26 cellular contexts compared by ENCODE assay signal in the genomic region with DNA sequence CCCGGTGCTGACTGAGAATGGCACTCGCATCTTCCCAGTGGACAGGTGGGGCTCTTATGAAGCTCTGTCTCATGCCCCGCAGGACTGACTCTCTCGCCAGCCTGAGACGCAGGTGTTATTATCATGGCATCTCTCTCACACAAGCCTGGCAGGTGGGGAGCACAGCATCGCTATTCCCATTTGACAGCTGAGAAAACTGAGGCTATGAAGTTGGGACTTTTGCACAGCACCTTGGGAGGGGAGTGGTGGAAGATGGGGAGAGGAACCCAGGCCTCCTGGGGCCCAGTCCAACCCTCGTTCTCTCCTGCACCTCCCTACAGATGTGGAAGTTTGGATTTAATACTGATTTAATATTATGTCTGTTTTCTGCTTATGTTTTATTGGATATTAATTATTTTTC. TPM values are rescaled to one million over a fixed set of nuclear protein-coding genes. Genes with fewer than 3 reads are reported as not detected.
"Had no signal": no experiment of that assay in that cellular context is flagged by ENCODE, and none has a peak within 500 bp of the region (broad histone marks: within the 10 kb centered on the region; RNA-seq: fewer than 3 reads in every experiment).

No MANE protein-coding gene starts in this region.

- H3K9me2 ChIP-seq: SK-N-SH had no signal

- H3K27ac ChIP-seq: ascending aorta, RWPE1, SJCRH30 had no signal

- H3K4me3 Mint-ChIP-seq: activated CD8-positive, alpha-beta T cell treated with anti-CD3 and anti-CD28 coated beads, Interleukin-2, amount 10 ng/mL, durations not matched to agents 7 days and 5 days; activated naive CD8-positive, alpha-beta T cell treated with anti-CD3 and anti-CD28 coated beads, Interleukin-2, amount 50 U/mL, for 24 hours had no signal

- H3K27me3 ChIP-seq: ascending aorta, body of pancreas had no signal

- H3K36me3 ChIP-seq: ascending aorta, SJCRH30 had no signal

- H3K4me3 ChIP-seq: ascending aorta, body of pancreas, SJCRH30 had no signal

- H3K27ac Mint-ChIP-seq: activated CD8-positive, alpha-beta T cell treated with anti-CD3 and anti-CD28 coated beads, Interleukin-2, amount 10 ng/mL, durations not matched to agents 7 days and 5 days; activated naive CD4-positive, alpha-beta T cell treated with anti-CD3 and anti-CD28 coated beads, Interleukin-2, amount 50 U/mL, for 72 hours; activated naive CD8-positive, alpha-beta T cell treated with anti-CD3 and anti-CD28 coated beads, Interleukin-2, amount 50 U/mL, for 24 hours had no signal

- H3K9ac ChIP-seq: SK-N-SH had no signal

- DNase-seq: activated CD4-positive, alpha-beta T cell treated with anti-CD3 and anti-CD28 coated beads for 4 hours; activated CD4-positive, alpha-beta T cell treated with anti-CD3 and anti-CD28 coated beads, Interleukin-2, amount 50 U/mL, for 4 hours; activated CD8-positive, alpha-beta memory T cell treated with anti-CD3 and anti-CD28 coated beads, Interleukin-2, amount 50 U/mL, for 48 hours; activated CD8-positive, alpha-beta T cell treated with anti-CD3 and anti-CD28 coated beads, Interleukin-2, amount 10 ng/mL, durations not matched to agents 7 days and 5 days; activated naive CD4-positive, alpha-beta T cell treated with Interleukin-2 at 50 U/mL for 16 hours; activated naive CD8-positive, alpha-beta T cell treated with anti-CD3 and anti-CD28 coated beads, Interleukin-2, amount 50 U/mL, for 24 hours; activated T-cell treated with anti-CD3 and anti-CD28 coated beads, Interleukin-2, amount 50 U/mL, for 1 hour; amniotic stem cell; Karpas-422; NCI-H1048; NCI-H1930; NCI-H510A; NCI-H526 treated with DMSO at 0.1 percent for 48 hours; OCI-M1; Right ventricle myocardium superior; SJCRH30; SK-N-SH; T-helper 1 cell had no signal

- H3K9me3 ChIP-seq: ascending aorta, body of pancreas, SJCRH30, SK-N-SH had no signal

- H3K9me3 Mint-ChIP-seq: activated naive CD4-positive, alpha-beta T cell treated with anti-CD3 and anti-CD28 coated beads, Interleukin-2, amount 50 U/mL, for 72 hours; activated naive CD8-positive, alpha-beta T cell treated with anti-CD3 and anti-CD28 coated beads, Interleukin-2, amount 50 U/mL, for 24 hours had no signal

- H3K4me1 Mint-ChIP-seq: activated naive CD8-positive, alpha-beta T cell treated with anti-CD3 and anti-CD28 coated beads, Interleukin-2, amount 50 U/mL, for 24 hours had no signal

- ATAC-seq: activated CD4-positive, CD25-positive, alpha-beta regulatory T cell treated with anti-CD3 and anti-CD28 coated beads, Interleukin-2, amount 50 U/mL, for 24 hours; activated CD8-positive, alpha-beta T cell treated with anti-CD3 and anti-CD28 coated beads, Interleukin-2, amount 10 ng/mL, durations not matched to agents 7 days and 5 days; activated naive CD4-positive, alpha-beta T cell treated with anti-CD3 and anti-CD28 coated beads, Interleukin-2, amount 50 U/mL, for 72 hours; activated naive CD8-positive, alpha-beta T cell treated with anti-CD3 and anti-CD28 coated beads, Interleukin-2, amount 50 U/mL, for 24 hours; body of pancreas; Panc1 had no signal

- H3K4me2 ChIP-seq: SK-N-SH had no signal

RNA-seq across cellular contexts. Expression of gene NTSR2, which starts 9.0 kb away (rescaled TPM):
- total RNA-seq: activated CD8-positive, alpha-beta T cell treated with anti-CD3 and anti-CD28 coated beads, Interleukin-2, amount 10 ng/mL, durations not matched to agents 7 days and 5 days; activated naive CD4-positive, alpha-beta T cell treated with anti-CD3 and anti-CD28 coated beads, Interleukin-2, amount 50 U/mL, for 72 hours; ascending aorta; body of pancreas; bronchial epithelial cell; SJCRH30; T-helper 2 cell treated with Interferon-gamma antibody and Interleukin-4, amounts not matched to agents 100 ng/mL and 5 ng/mL, for 36 hours had no signal
- polyA plus RNA-seq: SK-N-SH had no signal
